8 cellular contexts compared by ENCODE assay signal in the genomic region with DNA sequence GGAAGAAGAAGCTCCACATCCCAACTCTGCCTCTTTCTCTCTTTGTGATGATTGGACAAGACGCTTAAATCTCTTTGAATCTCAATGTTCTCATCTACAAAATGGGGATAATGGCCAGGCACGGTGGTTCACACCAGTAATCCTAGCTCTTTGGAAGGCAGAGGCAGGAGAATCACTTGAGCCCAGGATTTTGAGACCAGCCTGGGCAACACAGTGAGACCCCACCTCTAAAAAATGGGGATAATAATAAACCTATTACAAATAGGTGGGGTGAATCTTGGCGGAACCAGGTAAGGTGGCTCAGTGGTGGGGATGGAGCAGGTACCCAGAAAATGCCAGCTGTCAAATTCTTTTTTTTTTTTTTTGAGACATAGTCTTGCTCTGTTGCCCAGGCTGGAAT.
"Had no signal": no experiment of that assay in that cellular context is flagged by ENCODE, and none has a peak within 500 bp of the region (broad histone marks: within the 10 kb centered on the region; RNA-seq: fewer than 3 reads in every experiment).

No MANE protein-coding gene starts in this region.

- H3K4me1 ChIP-seq: HAP-1 had no signal

- H3K4me3 ChIP-seq: GM23248, GM23338, HAP-1 had no signal

- FAIRE-seq: H1, H54 had no signal

- H3K27ac ChIP-seq: GM23248 had no signal

- ATAC-seq: GM23338 had no signal

- H2AFZ ChIP-seq: GM23248, GM23338 had no signal

- DNase-seq: GM23248, GOT3, H9, HFFc6 had no signal

- H3K4me2 ChIP-seq: GM23338 had no signal

- H3K9me3 ChIP-seq: HAP-1 had no signal

- H3K9ac ChIP-seq: GM23248 had no signal

- H3K36me3 ChIP-seq: HAP-1 had no signal
